In the genomic region with DNA sequence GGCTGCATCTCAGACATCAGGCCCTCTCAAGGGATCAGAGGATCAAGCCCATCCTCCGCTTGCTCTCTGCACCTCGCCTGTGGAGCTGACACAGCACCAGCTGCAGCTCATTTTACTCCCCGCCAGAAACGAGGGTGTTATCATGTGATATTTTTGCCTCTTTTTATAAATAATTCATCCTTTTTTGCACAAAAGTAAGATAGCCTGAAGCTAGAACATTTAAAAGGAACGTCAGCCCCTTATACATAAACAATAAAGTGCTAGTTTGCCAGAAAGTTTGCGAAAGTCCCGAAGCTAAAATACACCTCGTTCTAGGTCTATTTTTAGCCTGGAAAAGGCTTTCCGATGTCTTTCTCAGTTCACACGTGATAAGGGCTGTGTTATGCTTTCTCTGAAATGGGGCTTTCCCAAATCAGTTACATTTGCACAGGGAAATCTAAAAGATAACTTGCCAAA, we compare ENCODE assay signal across 1 cellular context.
TF ChIP-seq lines count a peak whose summit lies in the region.

No MANE protein-coding gene starts in this region.

TF ChIP-seq in GM23338, 12 proteins besides CTCF, POLR2A, EP300 and RAD21 (continued from another document):
- TF ChIP-seq, protein P1, sequence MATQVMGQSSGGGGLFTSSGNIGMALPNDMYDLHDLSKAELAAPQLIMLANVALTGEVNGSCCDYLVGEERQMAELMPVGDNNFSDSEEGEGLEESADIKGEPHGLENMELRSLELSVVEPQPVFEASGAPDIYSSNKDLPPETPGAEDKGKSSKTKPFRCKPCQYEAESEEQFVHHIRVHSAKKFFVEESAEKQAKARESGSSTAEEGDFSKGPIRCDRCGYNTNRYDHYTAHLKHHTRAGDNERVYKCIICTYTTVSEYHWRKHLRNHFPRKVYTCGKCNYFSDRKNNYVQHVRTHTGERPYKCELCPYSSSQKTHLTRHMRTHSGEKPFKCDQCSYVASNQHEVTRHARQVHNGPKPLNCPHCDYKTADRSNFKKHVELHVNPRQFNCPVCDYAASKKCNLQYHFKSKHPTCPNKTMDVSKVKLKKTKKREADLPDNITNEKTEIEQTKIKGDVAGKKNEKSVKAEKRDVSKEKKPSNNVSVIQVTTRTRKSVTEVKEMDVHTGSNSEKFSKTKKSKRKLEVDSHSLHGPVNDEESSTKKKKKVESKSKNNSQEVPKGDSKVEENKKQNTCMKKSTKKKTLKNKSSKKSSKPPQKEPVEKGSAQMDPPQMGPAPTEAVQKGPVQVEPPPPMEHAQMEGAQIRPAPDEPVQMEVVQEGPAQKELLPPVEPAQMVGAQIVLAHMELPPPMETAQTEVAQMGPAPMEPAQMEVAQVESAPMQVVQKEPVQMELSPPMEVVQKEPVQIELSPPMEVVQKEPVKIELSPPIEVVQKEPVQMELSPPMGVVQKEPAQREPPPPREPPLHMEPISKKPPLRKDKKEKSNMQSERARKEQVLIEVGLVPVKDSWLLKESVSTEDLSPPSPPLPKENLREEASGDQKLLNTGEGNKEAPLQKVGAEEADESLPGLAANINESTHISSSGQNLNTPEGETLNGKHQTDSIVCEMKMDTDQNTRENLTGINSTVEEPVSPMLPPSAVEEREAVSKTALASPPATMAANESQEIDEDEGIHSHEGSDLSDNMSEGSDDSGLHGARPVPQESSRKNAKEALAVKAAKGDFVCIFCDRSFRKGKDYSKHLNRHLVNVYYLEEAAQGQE (IDR thresholded peaks at IDR 0.05; ENCODE audit: unreplicated experiment) = no peak
- TF ChIP-seq ZNF331 (CRISPR knock-in tag; IDR thresholded peaks at IDR 0.05; ENCODE audit: low read depth) = no peak
